ENCODE assay signal across 1 cellular context in genomic region chrX:154443479-154443910, GRCh38.
TF ChIP-seq lines count a peak whose summit lies in the region.

No MANE protein-coding gene starts in this region.

TF ChIP-seq in A549, 52 proteins besides CTCF, POLR2A, EP300 and RAD21:
- TF ChIP-seq, protein P1, sequence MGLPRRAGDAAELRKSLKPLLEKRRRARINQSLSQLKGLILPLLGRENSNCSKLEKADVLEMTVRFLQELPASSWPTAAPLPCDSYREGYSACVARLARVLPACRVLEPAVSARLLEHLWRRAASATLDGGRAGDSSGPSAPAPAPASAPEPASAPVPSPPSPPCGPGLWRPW (IDR thresholded peaks at IDR 0.05), result no peak
- TF ChIP-seq ZFP36 (IDR thresholded peaks at IDR 0.05; ENCODE audit: borderline replicate concordance, partially characterized antibody), result no peak
- TF ChIP-seq MAZ (IDR thresholded peaks at IDR 0.05; ENCODE audit: borderline replicate concordance, low read depth, low read length), result no peak
- TF ChIP-seq BHLHE40 (IDR thresholded peaks at IDR 0.05; ENCODE audit: low read depth, low read length), result no peak
- TF ChIP-seq MYC (IDR thresholded peaks at IDR 0.05; ENCODE audit: borderline replicate concordance, low read length), result no peak
- TF ChIP-seq HDAC2 (IDR thresholded peaks at IDR 0.05), result no peak
- TF ChIP-seq EHF (CRISPR knock-in tag; IDR thresholded peaks at IDR 0.05), result no peak
- no peak for TF ChIP-seq TP53 (CRISPR knock-in tag; IDR thresholded peaks at IDR 0.05)
- no peak for TF ChIP-seq CEBPB (IDR thresholded peaks at IDR 0.05)
- TF ChIP-seq RNF2 (IDR thresholded peaks at IDR 0.05; ENCODE audit: borderline replicate concordance, low read depth), result no peak
